21 cellular contexts compared by ENCODE assay signal in genomic region chr6:361411-362132, GRCh38. TPM values are rescaled to one million over a fixed set of nuclear protein-coding genes. Genes with fewer than 3 reads are reported as not detected.
DNase-seq lines count a peak whose midpoint lies in the region; ATAC-seq and TF ChIP-seq lines count a peak whose summit lies in the region.
"Had no signal": no experiment of that assay in that cellular context is flagged by ENCODE, and none has a peak within 500 bp of the region (broad histone marks: within the 10 kb centered on the region; RNA-seq: fewer than 3 reads in every experiment).

No MANE protein-coding gene starts in this region.

- H3K4me1 Mint-ChIP-seq in chondrocyte (ENCODE audit: low read depth) = no peaks in the 10 kb centered on the region
- peaks cover 60 to 90% of the 10 kb centered on the region in 2 donors for H3K4me1 Mint-ChIP-seq in stimulated activated naive B cell treated with anti-CD40 and anti-IgM and Interleukin-4, amounts not matched to agents 10 μg/mL and 1 μg/mL and 100 μg/mL, for 72 hours

- H3K27me3 Mint-ChIP-seq in chondrocyte (ENCODE audit: low read depth) = no peaks in the 10 kb centered on the region
- no peaks in the 10 kb centered on the region for H3K27me3 Mint-ChIP-seq in stimulated activated naive B cell treated with anti-CD40 and anti-IgM and Interleukin-4, amounts not matched to agents 10 μg/mL and 1 μg/mL and 100 μg/mL, for 72 hours

- H3K36me3 ChIP-seq in OCI-LY3 (replicated peaks; ENCODE audit: low read depth, low read length) (no peaks in the 10 kb centered on the region), right lobe of liver (no peaks in the 10 kb centered on the region)

- H3K4me3 Mint-ChIP-seq in chondrocyte (ENCODE audit: unreplicated experiment) = no peak overlapping the region
- H3K4me3 Mint-ChIP-seq in stimulated activated naive B cell treated with anti-CD40 and anti-IgM and Interleukin-4, amounts not matched to agents 10 μg/mL and 1 μg/mL and 100 μg/mL, for 72 hours = no peak overlapping the region
- H3K4me3 Mint-ChIP-seq: CD4-positive, CD25-positive, alpha-beta regulatory T cell; GM23338 had no signal

- H3K27ac Mint-ChIP-seq in chondrocyte (ENCODE audit: unreplicated experiment) = no peak overlapping the region
- peak overlapping the region; percentile 43 for H3K27ac Mint-ChIP-seq in stimulated activated naive B cell treated with anti-CD40 and anti-IgM and Interleukin-4, amounts not matched to agents 10 μg/mL and 1 μg/mL and 100 μg/mL, for 72 hours
- H3K27ac Mint-ChIP-seq: GM23338 had no signal

- peaks cover 15% of the 10 kb centered on the region for H3K27me3 ChIP-seq in OCI-LY3 (ENCODE audit: low read depth, low read length)
- H3K27me3 ChIP-seq in right lobe of liver = no peaks in the 10 kb centered on the region

- no peak overlapping the region for H2AFZ ChIP-seq in OCI-LY3 (ENCODE audit: low read depth, low read length)
- H2AFZ ChIP-seq: GM23338 had no signal

- DNase-seq in chondrocyte (ENCODE audit: low spot score) = peak; percentile 70
- peak in 1 of 3 donors; percentile 62 for DNase-seq in right lobe of liver
- DNase-seq in stimulated activated naive B cell treated with anti-CD40 and anti-IgM and Interleukin-4, amounts not matched to agents 10 μg/mL and 1 μg/mL and 100 μg/mL, for 72 hours = no peak
- DNase-seq in SKM-1 (lab: John Stamatoyannopoulos, UW; ENCODE audit: unreplicated experiment) = no peak
- DNase-seq: CD4-positive, CD25-positive, alpha-beta regulatory T cell; HCEC 1CT; KG1; NCI-H1092; NCI-H1436; NCI-H187 treated with DMSO at 0.1 percent for 48 hours; NCI-H510A; NCI-H82; PC-3; SHP77; SW 1271 had no signal

- WGBS in right lobe of liver (ENCODE audit: insufficient coverage, low coverage, low lambda C conversion rate, missing lambda C conversion rate) = 57% methylated on average over 16 of the region's 16 CpGs

- peaks cover 60% of the 10 kb centered on the region for H3K4me1 ChIP-seq in OCI-LY3 (ENCODE audit: low read length)
- H3K4me1 ChIP-seq in right lobe of liver = peaks cover 0 to 12% (median 4%) of the 10 kb centered on the region in 4 donors

- TF ChIP-seq CTCF in OCI-LY3 (IDR thresholded peaks at IDR 0.05; ENCODE audit: low read depth, low read length) = no peak
- no peak for TF ChIP-seq CTCF in chondrocyte (IDR thresholded peaks at IDR 0.05)
- no peak for TF ChIP-seq CTCF in right lobe of liver (IDR thresholded peaks at IDR 0.05)

- H3K4me3 ChIP-seq in OCI-LY3 (ENCODE audit: low read length) (no peak overlapping the region), right lobe of liver (no peak overlapping the region)
- H3K4me3 ChIP-seq: GM23338 had no signal

- no peak overlapping the region for H3K9ac ChIP-seq in OCI-LY3 (ENCODE audit: low read length)

- no peak for TF ChIP-seq POLR2A in right lobe of liver (IDR thresholded peaks at IDR 0.05)

- intact Hi-C loops in right lobe of liver (cut with DNase I) = no loop called here

- no peaks in the 10 kb centered on the region for H3K9me3 ChIP-seq in OCI-LY3 (ENCODE audit: insufficient read depth, low read length)
- no peaks in the 10 kb centered on the region for H3K9me3 ChIP-seq in right lobe of liver

- H4K20me1 ChIP-seq in OCI-LY3 (ENCODE audit: insufficient read depth, low read length) = no peaks in the 10 kb centered on the region

- ATAC-seq in right lobe of liver (peak; percentile 46 to 74 (median 62)), HG02623 (IDR thresholded peaks at IDR 0.05; ENCODE audit: unreplicated experiment) (no peak), GM21526 (IDR thresholded peaks at IDR 0.05; ENCODE audit: low FRiP score, unreplicated experiment) (no peak)
- ATAC-seq in stimulated activated naive B cell treated with anti-CD40 and anti-IgM and Interleukin-4, amounts not matched to agents 10 μg/mL and 1 μg/mL and 100 μg/mL, for 72 hours (replicated peaks) = no peak
- ATAC-seq: GM23338, PC-3 had no signal

- H3K27ac ChIP-seq in OCI-LY3 (ENCODE audit: low read length) (no peak overlapping the region), right lobe of liver (peak overlapping the region in 2 of 3 donors; percentile 58 to 96)
- H3K27ac ChIP-seq: HL-60 had no signal

- H3K79me2 ChIP-seq in OCI-LY3 (ENCODE audit: low read length) = no peaks in the 10 kb centered on the region

- peak overlapping the region; percentile 42 for H3K4me2 ChIP-seq in OCI-LY3 (ENCODE audit: low read length)
- H3K4me2 ChIP-seq: GM23338 had no signal

- peaks cover 40% of the 10 kb centered on the region for H3K9me3 Mint-ChIP-seq in chondrocyte (ENCODE audit: low read depth)
- H3K9me3 Mint-ChIP-seq in stimulated activated naive B cell treated with anti-CD40 and anti-IgM and Interleukin-4, amounts not matched to agents 10 μg/mL and 1 μg/mL and 100 μg/mL, for 72 hours = peaks cover 9% of the 10 kb centered on the region in 2 donors

- peaks cover 6% of the 10 kb centered on the region for H3K36me3 Mint-ChIP-seq in chondrocyte (ENCODE audit: low read depth)
- H3K36me3 Mint-ChIP-seq in stimulated activated naive B cell treated with anti-CD40 and anti-IgM and Interleukin-4, amounts not matched to agents 10 μg/mL and 1 μg/mL and 100 μg/mL, for 72 hours = peaks cover 22 to 27% of the 10 kb centered on the region in 2 donors
- H3K36me3 Mint-ChIP-seq: CD4-positive, CD25-positive, alpha-beta regulatory T cell had no signal

RNA-seq across cellular contexts. Expression of gene IRF4, which starts 30.0 kb away (rescaled TPM):
- total RNA-seq in chondrocyte (0.05 TPM in 1 of 3 replicates, not detected in the others), right lobe of liver (1 to 10 TPM in 4 of 6 experiments, under 1 TPM in 2; 0.24 to 5.0 (median 1.6) TPM)
- total RNA-seq: HT-29 had no signal

Comparison
In these comparisons a context has a peak if more than half of its experiments do, and no peak if none do; other contexts are left out.
1. ATAC-seq: peak in right lobe of liver (4 of 4); none in stimulated activated naive B cell treated with anti-CD40 and anti-IgM and Interleukin-4, amounts not matched to agents 10 μg/mL and 1 μg/mL and 100 μg/mL, for 72 hours (0 of 2), HG02623 (single experiment) and GM21526 (single experiment).